In the genomic region with DNA sequence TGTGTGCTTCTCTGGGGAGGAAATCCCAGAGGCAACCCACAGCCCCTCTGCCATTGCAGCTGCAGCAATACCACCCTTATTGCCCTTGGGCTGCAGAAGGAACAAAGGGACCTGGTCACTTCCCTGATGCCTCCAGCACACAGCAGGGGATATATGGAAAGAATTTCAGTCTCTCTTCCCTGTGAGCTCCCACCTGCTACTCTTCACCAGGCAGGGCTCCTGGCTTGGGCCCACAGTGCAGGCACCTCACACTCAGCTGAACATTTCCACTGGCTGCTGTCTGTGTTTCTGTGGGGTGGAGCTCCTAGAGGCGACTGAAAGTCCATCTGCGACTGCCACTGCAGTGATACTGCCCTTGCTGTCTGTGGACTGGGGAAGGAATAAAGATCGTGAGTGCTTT, we compare ENCODE assay signal across 22 cellular contexts.
"Had no signal": no experiment of that assay in that cellular context is flagged by ENCODE, and none has a peak within 500 bp of the region (broad histone marks: within the 10 kb centered on the region; RNA-seq: fewer than 3 reads in every experiment).

No MANE protein-coding gene starts in this region.

- H3K27ac ChIP-seq: colonic mucosa, gastroesophageal sphincter, spleen, suprapubic skin, tibial artery had no signal

- H3K36me3 Mint-ChIP-seq: activated naive CD4-positive, alpha-beta T cell treated with anti-CD3 and anti-CD28 coated beads, Interleukin-2, amount 50 U/mL, for 72 hours; immature natural killer cell; naive thymus-derived CD8-positive, alpha-beta T cell had no signal

- H3K4me3 Mint-ChIP-seq: activated CD4-positive, alpha-beta T cell treated with anti-CD3 and anti-CD28 coated beads for 36 hours; activated T-cell treated with anti-CD3 and anti-CD28 coated beads, Interleukin-2, amount 50 U/mL, for 72 hours; effector memory CD8-positive, alpha-beta T cell; immature natural killer cell; naive thymus-derived CD8-positive, alpha-beta T cell; T-helper 17 cell had no signal

- H3K4me1 ChIP-seq: colonic mucosa, gastroesophageal sphincter, spleen, suprapubic skin, tibial artery had no signal

- FAIRE-seq: bronchial epithelial cell, endothelial cell of umbilical vein had no signal

- DNase-seq: activated CD4-positive, alpha-beta T cell treated with anti-CD3 and anti-CD28 coated beads for 36 hours; activated naive CD4-positive, alpha-beta T cell; activated T-cell treated with anti-CD3 and anti-CD28 coated beads for 4 hours; activated T-cell treated with anti-CD3 and anti-CD28 coated beads, Interleukin-2, amount 50 U/mL, for 72 hours; colonic mucosa; effector memory CD8-positive, alpha-beta T cell; hippocampal formation; immature natural killer cell; midbrain; naive thymus-derived CD8-positive, alpha-beta T cell; posterior cingulate gyrus; right cardiac atrium; spleen; stimulated activated naive CD4-positive, alpha-beta T cell; T-helper 17 cell; T1000; tibial artery had no signal

- H3K4me1 Mint-ChIP-seq: activated CD4-positive, alpha-beta T cell treated with anti-CD3 and anti-CD28 coated beads for 36 hours; immature natural killer cell; naive thymus-derived CD8-positive, alpha-beta T cell; T-helper 17 cell had no signal

- H3K36me3 ChIP-seq: colonic mucosa, gastroesophageal sphincter, spleen, suprapubic skin, tibial artery had no signal

- H3K9me3 ChIP-seq: colonic mucosa, gastroesophageal sphincter, spleen, suprapubic skin, tibial artery had no signal

- H3K27me3 ChIP-seq: colonic mucosa, gastroesophageal sphincter, suprapubic skin, tibial artery had no signal

- H3K4me3 ChIP-seq: colonic mucosa, gastroesophageal sphincter, spleen, suprapubic skin, tibial artery had no signal

- ATAC-seq: activated CD4-positive, alpha-beta T cell treated with anti-CD3 and anti-CD28 coated beads for 36 hours; activated naive CD4-positive, alpha-beta T cell treated with anti-CD3 and anti-CD28 coated beads, Interleukin-2, amount 50 U/mL, for 72 hours; activated T-cell treated with anti-CD3 and anti-CD28 coated beads, Interleukin-2, amount 50 U/mL, for 72 hours; effector memory CD8-positive, alpha-beta T cell; gastroesophageal sphincter; naive thymus-derived CD8-positive, alpha-beta T cell; right cardiac atrium; T-helper 17 cell had no signal

- H3K27ac Mint-ChIP-seq: activated CD4-positive, alpha-beta T cell treated with anti-CD3 and anti-CD28 coated beads for 36 hours; activated naive CD4-positive, alpha-beta T cell treated with anti-CD3 and anti-CD28 coated beads, Interleukin-2, amount 50 U/mL, for 72 hours; activated T-cell treated with anti-CD3 and anti-CD28 coated beads, Interleukin-2, amount 50 U/mL, for 72 hours; effector memory CD8-positive, alpha-beta T cell; immature natural killer cell; naive thymus-derived CD8-positive, alpha-beta T cell; T-helper 17 cell had no signal
